1 cellular context compared by ENCODE assay signal in the genomic region with DNA sequence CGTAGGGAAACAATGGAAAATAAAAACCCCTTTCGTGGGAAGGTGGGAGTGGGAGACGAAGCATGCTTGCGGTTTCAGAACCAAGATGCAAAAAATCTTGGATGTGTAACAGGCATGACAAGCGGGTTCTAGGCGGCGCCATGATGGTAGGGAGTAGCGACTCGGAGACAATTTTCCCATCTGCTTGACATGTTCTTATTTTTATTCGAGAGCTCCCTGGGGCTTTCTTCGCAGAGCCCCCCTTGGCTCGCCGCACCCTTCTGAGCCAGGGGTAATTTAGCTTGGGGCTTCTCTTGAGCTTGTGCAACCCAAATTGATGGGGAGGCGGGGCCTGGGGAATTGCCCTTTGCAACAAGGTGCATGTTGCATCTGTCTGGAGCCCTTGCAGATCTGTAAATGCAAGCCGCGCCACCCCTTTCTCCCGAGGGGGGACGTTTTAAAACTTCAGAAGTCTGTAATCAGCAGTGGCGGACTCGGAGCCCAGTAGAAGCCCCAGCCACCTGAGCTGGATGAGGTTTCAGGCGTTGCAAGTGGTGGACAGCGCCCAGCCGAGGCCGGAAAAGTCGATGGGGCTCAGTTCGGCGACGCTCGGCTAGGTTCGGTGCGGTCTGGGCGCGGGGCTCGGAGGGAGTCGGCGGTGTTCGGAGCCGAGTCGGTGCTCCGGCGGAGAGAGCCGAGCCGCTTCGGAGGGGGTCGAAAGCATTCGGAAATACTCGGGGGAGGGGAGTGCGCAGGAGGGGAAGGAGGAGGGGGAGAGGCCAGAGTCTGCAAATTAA.
TF ChIP-seq lines count a peak whose summit lies in the region.

No MANE protein-coding gene starts in this region.

TF ChIP-seq in HepG2, 621 proteins besides CTCF, POLR2A, EP300 and RAD21 (continued from another document and continues in another):
- TF ChIP-seq, protein P1, sequence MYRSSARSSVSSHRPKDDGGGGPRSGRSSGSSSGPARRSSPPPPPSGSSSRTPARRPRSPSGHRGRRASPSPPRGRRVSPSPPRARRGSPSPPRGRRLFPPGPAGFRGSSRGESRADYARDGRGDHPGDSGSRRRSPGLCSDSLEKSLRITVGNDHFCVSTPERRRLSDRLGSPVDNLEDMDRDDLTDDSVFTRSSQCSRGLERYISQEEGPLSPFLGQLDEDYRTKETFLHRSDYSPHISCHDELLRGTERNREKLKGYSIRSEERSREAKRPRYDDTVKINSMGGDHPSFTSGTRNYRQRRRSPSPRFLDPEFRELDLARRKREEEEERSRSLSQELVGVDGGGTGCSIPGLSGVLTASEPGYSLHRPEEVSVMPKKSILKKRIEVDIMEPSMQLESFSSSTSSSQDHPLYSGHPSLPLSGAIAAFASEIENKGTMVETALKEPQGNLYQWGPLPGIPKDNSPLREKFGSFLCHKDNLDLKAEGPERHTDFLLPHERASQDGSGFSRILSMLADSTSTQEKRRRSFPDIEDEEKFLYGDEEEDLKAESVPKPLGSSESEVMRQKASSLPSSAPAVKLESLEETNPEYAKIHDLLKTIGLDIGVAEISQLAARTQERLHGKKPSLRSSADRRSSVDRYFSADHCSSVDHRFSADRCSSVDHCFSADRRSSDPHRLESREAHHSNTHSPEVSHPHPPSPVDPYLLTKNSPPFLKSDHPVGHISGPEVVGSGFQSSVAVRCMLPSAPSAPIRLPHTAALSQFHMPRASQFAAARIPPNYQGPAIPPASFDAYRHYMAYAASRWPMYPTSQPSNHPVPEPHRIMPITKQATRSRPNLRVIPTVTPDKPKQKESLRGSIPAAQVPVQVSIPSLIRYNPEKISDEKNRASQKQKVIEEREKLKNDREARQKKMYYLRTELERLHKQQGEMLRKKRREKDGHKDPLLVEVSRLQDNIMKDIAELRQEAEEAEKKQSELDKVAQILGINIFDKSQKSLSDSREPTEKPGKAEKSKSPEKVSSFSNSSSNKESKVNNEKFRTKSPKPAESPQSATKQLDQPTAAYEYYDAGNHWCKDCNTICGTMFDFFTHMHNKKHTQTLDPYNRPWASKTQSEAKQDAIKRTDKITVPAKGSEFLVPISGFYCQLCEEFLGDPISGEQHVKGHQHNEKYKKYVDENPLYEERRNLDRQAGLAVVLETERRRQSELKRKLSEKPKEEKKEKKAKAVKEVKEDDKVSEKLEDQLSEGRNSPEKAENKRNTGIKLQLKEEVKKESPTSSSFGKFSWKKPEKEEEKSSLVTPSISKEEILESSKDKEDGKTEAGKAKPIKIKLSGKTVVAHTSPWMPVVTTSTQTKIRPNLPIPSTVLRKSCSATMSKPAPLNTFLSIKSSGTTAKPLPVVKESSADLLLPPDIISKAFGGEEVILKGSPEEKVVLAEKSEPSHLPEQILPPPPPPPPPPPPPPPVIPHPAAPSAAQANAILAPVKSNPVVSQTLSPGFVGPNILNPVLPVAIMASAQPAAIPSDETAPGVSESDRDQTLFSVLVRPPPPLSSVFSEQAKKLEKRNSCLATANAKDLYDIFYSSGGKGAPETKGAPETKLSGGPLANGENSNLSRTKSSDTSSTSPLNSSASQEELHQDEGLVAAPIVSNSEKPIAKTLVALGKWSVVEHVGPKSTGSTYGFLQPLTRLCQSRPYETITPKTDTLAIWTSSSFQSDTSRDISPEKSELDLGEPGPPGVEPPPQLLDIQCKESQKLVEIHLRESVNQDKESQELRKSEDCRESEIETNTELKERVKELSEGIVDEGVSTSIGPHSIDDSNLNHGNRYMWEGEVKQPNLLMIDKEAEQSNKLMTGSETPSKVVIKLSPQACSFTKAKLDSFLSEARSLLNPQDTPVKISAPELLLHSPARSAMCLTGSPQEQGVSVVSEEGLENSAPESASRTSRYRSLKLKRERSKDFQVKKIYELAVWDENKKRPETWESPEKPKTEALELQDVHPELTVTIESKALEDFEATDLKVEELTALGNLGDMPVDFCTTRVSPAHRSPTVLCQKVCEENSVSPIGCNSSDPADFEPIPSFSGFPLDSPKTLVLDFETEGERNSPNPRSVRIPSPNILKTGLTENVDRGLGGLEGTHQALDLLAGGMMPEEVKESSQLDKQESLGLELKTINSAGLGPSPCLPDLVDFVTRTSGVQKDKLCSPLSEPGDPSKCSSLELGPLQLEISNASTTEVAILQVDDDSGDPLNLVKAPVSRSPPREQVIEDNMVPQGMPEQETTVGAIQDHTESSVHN (CRISPR knock-in tag; IDR thresholded peaks at IDR 0.05), result no peak
- TF ChIP-seq ZNF546 (CRISPR knock-in tag; conservative IDR thresholded peaks at IDR 0.05) (no peak), ZNF775 (CRISPR knock-in tag; IDR thresholded peaks at IDR 0.05; ENCODE audit: borderline replicate concordance) (no peak), ZNF777 (CRISPR knock-in tag; IDR thresholded peaks at IDR 0.05) (no peak), SMARCC2 (IDR thresholded peaks at IDR 0.05) (no peak), RBAK (CRISPR knock-in tag; IDR thresholded peaks at IDR 0.05) (no peak), ZNF619 (CRISPR knock-in tag; IDR thresholded peaks at IDR 0.05) (no peak), ZNF496 (CRISPR knock-in tag; IDR thresholded peaks at IDR 0.05; ENCODE audit: insufficient replicate concordance) (no peak), WIZ (CRISPR knock-in tag; IDR thresholded peaks at IDR 0.05) (0 out of 2 replicates have a peak, but pooled peaks have one; percentile 79), FIP1L1 (IDR thresholded peaks at IDR 0.05; ENCODE audit: borderline replicate concordance, insufficient read depth, low read depth, low read length) (no peak), HNF4G (IDR thresholded peaks at IDR 0.05; ENCODE audit: borderline replicate concordance, low read depth, low read length) (peak; percentile 88; the same call in 1 of the 2 replicates), HNF4G (CRISPR knock-in tag; IDR thresholded peaks at IDR 0.05; ENCODE audit: borderline replicate concordance, low read depth) (no peak), SALL2 (CRISPR knock-in tag; IDR thresholded peaks at IDR 0.05) (no peak), ZNF749 (CRISPR knock-in tag; IDR thresholded peaks at IDR 0.05; ENCODE audit: borderline replicate concordance) (no peak), ZSCAN12 (CRISPR knock-in tag; IDR thresholded peaks at IDR 0.05) (no peak), FOXA1 (IDR thresholded peaks at IDR 0.05) (no peak), FOXA1 (CRISPR knock-in tag; IDR thresholded peaks at IDR 0.05) (no peak), MIER2 (CRISPR knock-in tag; IDR thresholded peaks at IDR 0.05) (peak; percentile 98), ZNF333 (CRISPR knock-in tag; IDR thresholded peaks at IDR 0.05; ENCODE audit: borderline replicate concordance) (0 out of 2 replicates have a peak, but pooled peaks have one; percentile 52), SAP130 (CRISPR knock-in tag; IDR thresholded peaks at IDR 0.05; ENCODE audit: low read depth) (peak; percentile 40; the same call in 1 of the 2 replicates), ZNF484 (CRISPR knock-in tag; IDR thresholded peaks at IDR 0.05; ENCODE audit: borderline replicate concordance, low read depth) (no peak), HMG20B (CRISPR knock-in tag; conservative IDR thresholded peaks at IDR 0.05) (no peak), SMAD1 (CRISPR knock-in tag; IDR thresholded peaks at IDR 0.05; ENCODE audit: borderline replicate concordance, low read depth) (no peak), ZNF577 (CRISPR knock-in tag; IDR thresholded peaks at IDR 0.05; ENCODE audit: borderline replicate concordance, low read depth) (no peak), ZNF510 (CRISPR knock-in tag; IDR thresholded peaks at IDR 0.05; ENCODE audit: low read depth) (no peak), POGZ (CRISPR knock-in tag; IDR thresholded peaks at IDR 0.05) (no peak), HNRNPH1 (optimal IDR thresholded peaks at IDR 0.05; ENCODE audit: low read depth, low read length) (no peak)
- TF ChIP-seq, protein P2, sequence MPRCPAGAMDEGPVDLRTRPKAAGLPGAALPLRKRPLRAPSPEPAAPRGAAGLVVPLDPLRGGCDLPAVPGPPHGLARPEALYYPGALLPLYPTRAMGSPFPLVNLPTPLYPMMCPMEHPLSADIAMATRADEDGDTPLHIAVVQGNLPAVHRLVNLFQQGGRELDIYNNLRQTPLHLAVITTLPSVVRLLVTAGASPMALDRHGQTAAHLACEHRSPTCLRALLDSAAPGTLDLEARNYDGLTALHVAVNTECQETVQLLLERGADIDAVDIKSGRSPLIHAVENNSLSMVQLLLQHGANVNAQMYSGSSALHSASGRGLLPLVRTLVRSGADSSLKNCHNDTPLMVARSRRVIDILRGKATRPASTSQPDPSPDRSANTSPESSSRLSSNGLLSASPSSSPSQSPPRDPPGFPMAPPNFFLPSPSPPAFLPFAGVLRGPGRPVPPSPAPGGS (CRISPR knock-in tag; IDR thresholded peaks at IDR 0.05), result no peak
- TF ChIP-seq, protein P3, sequence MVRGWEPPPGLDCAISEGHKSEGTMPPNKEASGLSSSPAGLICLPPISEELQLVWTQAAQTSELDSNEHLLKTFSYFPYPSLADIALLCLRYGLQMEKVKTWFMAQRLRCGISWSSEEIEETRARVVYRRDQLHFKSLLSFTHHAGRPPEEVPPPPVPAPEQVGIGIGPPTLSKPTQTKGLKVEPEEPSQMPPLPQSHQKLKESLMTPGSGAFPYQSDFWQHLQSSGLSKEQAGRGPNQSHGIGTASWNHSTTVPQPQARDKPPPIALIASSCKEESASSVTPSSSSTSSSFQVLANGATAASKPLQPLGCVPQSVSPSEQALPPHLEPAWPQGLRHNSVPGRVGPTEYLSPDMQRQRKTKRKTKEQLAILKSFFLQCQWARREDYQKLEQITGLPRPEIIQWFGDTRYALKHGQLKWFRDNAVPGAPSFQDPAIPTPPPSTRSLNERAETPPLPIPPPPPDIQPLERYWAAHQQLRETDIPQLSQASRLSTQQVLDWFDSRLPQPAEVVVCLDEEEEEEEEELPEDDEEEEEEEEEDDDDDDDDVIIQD (CRISPR knock-in tag; IDR thresholded peaks at IDR 0.05; ENCODE audit: low read depth), result no peak
- TF ChIP-seq, protein P4, sequence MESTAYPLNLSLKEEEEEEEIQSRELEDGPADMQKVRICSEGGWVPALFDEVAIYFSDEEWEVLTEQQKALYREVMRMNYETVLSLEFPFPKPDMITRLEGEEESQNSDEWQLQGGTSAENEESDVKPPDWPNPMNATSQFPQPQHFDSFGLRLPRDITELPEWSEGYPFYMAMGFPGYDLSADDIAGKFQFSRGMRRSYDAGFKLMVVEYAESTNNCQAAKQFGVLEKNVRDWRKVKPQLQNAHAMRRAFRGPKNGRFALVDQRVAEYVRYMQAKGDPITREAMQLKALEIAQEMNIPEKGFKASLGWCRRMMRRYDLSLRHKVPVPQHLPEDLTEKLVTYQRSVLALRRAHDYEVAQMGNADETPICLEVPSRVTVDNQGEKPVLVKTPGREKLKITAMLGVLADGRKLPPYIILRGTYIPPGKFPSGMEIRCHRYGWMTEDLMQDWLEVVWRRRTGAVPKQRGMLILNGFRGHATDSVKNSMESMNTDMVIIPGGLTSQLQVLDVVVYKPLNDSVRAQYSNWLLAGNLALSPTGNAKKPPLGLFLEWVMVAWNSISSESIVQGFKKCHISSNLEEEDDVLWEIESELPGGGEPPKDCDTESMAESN (CRISPR knock-in tag; conservative IDR thresholded peaks at IDR 0.05), result no peak
- TF ChIP-seq, protein P5, sequence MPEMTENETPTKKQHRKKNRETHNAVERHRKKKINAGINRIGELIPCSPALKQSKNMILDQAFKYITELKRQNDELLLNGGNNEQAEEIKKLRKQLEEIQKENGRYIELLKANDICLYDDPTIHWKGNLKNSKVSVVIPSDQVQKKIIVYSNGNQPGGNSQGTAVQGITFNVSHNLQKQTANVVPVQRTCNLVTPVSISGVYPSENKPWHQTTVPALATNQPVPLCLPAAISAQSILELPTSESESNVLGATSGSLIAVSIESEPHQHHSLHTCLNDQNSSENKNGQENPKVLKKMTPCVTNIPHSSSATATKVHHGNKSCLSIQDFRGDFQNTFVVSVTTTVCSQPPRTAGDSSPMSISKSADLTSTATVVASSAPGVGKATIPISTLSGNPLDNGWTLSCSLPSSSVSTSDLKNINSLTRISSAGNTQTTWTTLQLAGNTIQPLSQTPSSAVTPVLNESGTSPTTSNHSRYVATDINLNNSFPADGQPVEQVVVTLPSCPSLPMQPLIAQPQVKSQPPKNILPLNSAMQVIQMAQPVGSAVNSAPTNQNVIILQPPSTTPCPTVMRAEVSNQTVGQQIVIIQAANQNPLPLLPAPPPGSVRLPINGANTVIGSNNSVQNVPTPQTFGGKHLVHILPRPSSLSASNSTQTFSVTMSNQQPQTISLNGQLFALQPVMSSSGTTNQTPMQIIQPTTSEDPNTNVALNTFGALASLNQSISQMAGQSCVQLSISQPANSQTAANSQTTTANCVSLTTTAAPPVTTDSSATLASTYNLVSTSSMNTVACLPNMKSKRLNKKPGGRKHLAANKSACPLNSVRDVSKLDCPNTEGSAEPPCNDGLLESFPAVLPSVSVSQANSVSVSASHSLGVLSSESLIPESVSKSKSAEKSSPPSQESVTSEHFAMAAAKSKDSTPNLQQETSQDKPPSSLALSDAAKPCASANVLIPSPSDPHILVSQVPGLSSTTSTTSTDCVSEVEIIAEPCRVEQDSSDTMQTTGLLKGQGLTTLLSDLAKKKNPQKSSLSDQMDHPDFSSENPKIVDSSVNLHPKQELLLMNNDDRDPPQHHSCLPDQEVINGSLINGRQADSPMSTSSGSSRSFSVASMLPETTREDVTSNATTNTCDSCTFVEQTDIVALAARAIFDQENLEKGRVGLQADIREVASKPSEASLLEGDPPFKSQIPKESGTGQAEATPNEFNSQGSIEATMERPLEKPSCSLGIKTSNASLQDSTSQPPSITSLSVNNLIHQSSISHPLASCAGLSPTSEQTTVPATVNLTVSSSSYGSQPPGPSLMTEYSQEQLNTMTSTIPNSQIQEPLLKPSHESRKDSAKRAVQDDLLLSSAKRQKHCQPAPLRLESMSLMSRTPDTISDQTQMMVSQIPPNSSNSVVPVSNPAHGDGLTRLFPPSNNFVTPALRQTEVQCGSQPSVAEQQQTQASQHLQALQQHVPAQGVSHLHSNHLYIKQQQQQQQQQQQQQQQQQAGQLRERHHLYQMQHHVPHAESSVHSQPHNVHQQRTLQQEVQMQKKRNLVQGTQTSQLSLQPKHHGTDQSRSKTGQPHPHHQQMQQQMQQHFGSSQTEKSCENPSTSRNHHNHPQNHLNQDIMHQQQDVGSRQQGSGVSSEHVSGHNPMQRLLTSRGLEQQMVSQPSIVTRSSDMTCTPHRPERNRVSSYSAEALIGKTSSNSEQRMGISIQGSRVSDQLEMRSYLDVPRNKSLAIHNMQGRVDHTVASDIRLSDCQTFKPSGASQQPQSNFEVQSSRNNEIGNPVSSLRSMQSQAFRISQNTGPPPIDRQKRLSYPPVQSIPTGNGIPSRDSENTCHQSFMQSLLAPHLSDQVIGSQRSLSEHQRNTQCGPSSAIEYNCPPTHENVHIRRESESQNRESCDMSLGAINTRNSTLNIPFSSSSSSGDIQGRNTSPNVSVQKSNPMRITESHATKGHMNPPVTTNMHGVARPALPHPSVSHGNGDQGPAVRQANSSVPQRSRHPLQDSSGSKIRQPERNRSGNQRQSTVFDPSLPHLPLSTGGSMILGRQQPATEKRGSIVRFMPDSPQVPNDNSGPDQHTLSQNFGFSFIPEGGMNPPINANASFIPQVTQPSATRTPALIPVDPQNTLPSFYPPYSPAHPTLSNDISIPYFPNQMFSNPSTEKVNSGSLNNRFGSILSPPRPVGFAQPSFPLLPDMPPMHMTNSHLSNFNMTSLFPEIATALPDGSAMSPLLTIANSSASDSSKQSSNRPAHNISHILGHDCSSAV (CRISPR knock-in tag; IDR thresholded peaks at IDR 0.05; ENCODE audit: borderline replicate concordance), result no peak
- TF ChIP-seq, protein P6, sequence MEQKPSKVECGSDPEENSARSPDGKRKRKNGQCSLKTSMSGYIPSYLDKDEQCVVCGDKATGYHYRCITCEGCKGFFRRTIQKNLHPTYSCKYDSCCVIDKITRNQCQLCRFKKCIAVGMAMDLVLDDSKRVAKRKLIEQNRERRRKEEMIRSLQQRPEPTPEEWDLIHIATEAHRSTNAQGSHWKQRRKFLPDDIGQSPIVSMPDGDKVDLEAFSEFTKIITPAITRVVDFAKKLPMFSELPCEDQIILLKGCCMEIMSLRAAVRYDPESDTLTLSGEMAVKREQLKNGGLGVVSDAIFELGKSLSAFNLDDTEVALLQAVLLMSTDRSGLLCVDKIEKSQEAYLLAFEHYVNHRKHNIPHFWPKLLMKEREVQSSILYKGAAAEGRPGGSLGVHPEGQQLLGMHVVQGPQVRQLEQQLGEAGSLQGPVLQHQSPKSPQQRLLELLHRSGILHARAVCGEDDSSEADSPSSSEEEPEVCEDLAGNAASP (CRISPR knock-in tag; IDR thresholded peaks at IDR 0.05; ENCODE audit: borderline replicate concordance), result no peak
